In the genomic region with DNA sequence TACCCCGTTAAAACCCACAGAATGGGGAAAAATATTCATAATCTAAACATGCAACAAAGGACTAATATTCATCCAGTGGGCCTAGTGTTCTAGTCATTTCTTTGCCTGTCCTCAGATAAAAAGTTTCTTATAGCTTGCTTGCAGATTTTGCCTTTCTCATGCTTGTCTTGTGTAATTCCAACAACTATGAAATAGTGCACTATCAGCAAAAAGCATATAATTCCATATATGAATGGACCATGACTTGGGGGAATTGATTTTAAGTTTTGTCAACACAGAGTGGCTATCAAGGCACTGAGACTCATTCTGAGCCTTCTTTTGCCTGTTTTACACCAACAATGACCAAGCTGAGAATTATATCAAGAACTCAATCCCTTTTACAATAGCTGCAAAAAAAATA, we compare ENCODE assay signal across 8 cellular contexts.
"Had no signal": no experiment of that assay in that cellular context is flagged by ENCODE, and none has a peak within 500 bp of the region (broad histone marks: within the 10 kb centered on the region; RNA-seq: fewer than 3 reads in every experiment).

No MANE protein-coding gene starts in this region.

- H3K9ac ChIP-seq: GM23248 had no signal

- H2AFZ ChIP-seq: GM23248 had no signal

- FAIRE-seq: H54 had no signal

- DNase-seq: GM23248, GOT3, H9, HCEC 1CT, Kasumi-1, KG1 had no signal

- H3K4me3 ChIP-seq: GM23248 had no signal

- H3K27ac ChIP-seq: GM23248, HL-60 had no signal
